In genomic region chr10:126384269-126384873, GRCh38 we compare ENCODE assay signal across 1 cellular context.
TF ChIP-seq lines count a peak whose summit lies in the region.

No MANE protein-coding gene starts in this region.

TF ChIP-seq in IMR-90, 13 proteins besides CTCF, POLR2A, EP300 and RAD21:
- peak; percentile 94 for TF ChIP-seq BHLHE40 (IDR thresholded peaks at IDR 0.05; ENCODE audit: low read depth, low read length)
- peak; percentile 40 for TF ChIP-seq RCOR1 (IDR thresholded peaks at IDR 0.05; ENCODE audit: insufficient replicate concordance, low read length)
- peak; percentile 14; the same call in 1 of the 2 replicates for TF ChIP-seq SMC3 (IDR thresholded peaks at IDR 0.05; ENCODE audit: low read depth, low read length)
- TF ChIP-seq CEBPB (IDR thresholded peaks at IDR 0.05; ENCODE audit: low read depth, low read length) = peak; percentile 91
- no peak; the same call in 1 of the 2 replicates for TF ChIP-seq MAFK (IDR thresholded peaks at IDR 0.05; ENCODE audit: low read depth, low read length)
- 0 out of 2 replicates have a peak, but pooled peaks have one; percentile 16 for TF ChIP-seq NFE2L2 (IDR thresholded peaks at IDR 0.05; ENCODE audit: low read depth, low read length)
- TF ChIP-seq ELK1 (IDR thresholded peaks at IDR 0.05; ENCODE audit: borderline replicate concordance, low read depth, low read length) = no peak
- TF ChIP-seq FOS (IDR thresholded peaks at IDR 0.05; ENCODE audit: low read depth, low read length) = peak; percentile 88
